In the genomic region with DNA sequence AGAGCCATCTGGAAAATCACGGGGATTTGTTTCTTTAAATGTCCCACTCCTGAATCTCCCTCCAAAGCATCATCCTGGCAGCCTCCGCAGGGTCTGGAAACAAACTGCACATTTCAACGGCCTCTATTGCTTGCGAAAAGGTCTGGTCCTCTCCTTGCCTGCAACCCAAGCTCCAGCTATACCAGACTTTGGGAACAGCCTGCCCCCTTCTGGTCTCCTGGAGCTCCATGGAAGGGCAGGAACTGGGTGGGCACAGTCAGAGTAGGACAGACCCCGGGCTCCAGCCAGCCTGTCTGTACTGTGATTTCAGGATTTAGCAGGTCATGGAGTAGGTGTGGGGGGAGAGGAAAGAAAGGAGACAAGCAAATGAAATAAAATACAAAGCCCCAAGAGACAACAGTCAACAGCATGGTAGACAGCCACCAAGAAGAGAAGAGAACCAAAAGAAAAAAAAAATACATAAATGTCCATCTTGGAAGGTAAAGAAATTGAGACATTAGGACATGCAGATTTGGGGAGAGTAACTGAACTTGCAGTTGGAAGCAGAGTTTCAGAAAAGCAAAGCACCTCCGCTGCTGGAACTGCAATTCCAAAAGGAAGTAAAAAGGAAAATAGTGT, we compare ENCODE assay signal across 2 cellular contexts.
TF ChIP-seq lines count a peak whose summit lies in the region.

No MANE protein-coding gene starts in this region.

TF ChIP-seq in Ishikawa, 13 proteins besides CTCF, POLR2A, EP300 and RAD21 (continued from another document):
- TF ChIP-seq TCF12 (IDR thresholded peaks at IDR 0.05; ENCODE audit: low read depth) (no peak), NFIC (IDR thresholded peaks at IDR 0.05) (no peak)
- TF ChIP-seq, protein P1, sequence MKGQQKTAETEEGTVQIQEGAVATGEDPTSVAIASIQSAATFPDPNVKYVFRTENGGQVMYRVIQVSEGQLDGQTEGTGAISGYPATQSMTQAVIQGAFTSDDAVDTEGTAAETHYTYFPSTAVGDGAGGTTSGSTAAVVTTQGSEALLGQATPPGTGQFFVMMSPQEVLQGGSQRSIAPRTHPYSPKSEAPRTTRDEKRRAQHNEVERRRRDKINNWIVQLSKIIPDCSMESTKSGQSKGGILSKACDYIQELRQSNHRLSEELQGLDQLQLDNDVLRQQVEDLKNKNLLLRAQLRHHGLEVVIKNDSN (IDR thresholded peaks at IDR 0.05) = no peak

TF ChIP-seq in SK-N-SH treated with all-trans-retinoic acid at 6 μM for 48 hours, 23 proteins besides CTCF, POLR2A, EP300 and RAD21 (continued from another document):
- TF ChIP-seq, protein P2, sequence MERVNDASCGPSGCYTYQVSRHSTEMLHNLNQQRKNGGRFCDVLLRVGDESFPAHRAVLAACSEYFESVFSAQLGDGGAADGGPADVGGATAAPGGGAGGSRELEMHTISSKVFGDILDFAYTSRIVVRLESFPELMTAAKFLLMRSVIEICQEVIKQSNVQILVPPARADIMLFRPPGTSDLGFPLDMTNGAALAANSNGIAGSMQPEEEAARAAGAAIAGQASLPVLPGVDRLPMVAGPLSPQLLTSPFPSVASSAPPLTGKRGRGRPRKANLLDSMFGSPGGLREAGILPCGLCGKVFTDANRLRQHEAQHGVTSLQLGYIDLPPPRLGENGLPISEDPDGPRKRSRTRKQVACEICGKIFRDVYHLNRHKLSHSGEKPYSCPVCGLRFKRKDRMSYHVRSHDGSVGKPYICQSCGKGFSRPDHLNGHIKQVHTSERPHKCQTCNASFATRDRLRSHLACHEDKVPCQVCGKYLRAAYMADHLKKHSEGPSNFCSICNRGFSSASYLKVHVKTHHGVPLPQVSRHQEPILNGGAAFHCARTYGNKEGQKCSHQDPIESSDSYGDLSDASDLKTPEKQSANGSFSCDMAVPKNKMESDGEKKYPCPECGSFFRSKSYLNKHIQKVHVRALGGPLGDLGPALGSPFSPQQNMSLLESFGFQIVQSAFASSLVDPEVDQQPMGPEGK (CRISPR knock-in tag; IDR thresholded peaks at IDR 0.05; ENCODE audit: borderline replicate concordance) = no peak
- TF ChIP-seq CSDC2 (CRISPR knock-in tag; IDR thresholded peaks at IDR 0.05) (no peak), ARNTL (CRISPR knock-in tag; IDR thresholded peaks at IDR 0.05; ENCODE audit: borderline replicate concordance, low read depth) (no peak), OSR1 (CRISPR knock-in tag; IDR thresholded peaks at IDR 0.05) (no peak), ZFP3 (CRISPR knock-in tag; IDR thresholded peaks at IDR 0.05) (no peak), TCF4 (CRISPR knock-in tag; IDR thresholded peaks at IDR 0.05; ENCODE audit: borderline replicate concordance) (no peak)
- TF ChIP-seq, protein P3, sequence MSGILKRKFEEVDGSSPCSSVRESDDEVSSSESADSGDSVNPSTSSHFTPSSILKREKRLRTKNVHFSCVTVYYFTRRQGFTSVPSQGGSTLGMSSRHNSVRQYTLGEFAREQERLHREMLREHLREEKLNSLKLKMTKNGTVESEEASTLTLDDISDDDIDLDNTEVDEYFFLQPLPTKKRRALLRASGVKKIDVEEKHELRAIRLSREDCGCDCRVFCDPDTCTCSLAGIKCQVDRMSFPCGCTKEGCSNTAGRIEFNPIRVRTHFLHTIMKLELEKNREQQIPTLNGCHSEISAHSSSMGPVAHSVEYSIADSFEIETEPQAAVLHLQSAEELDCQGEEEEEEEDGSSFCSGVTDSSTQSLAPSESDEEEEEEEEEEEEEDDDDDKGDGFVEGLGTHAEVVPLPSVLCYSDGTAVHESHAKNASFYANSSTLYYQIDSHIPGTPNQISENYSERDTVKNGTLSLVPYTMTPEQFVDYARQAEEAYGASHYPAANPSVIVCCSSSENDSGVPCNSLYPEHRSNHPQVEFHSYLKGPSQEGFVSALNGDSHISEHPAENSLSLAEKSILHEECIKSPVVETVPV (CRISPR knock-in tag; IDR thresholded peaks at IDR 0.05) = no peak
TF ChIP-seq in SK-N-SH treated with all-trans-retinoic acid at 6 μM for 48 hours: peak in this region for 0.
